Comparison of ENCODE assay signal across 13 cellular contexts in the genomic region with DNA sequence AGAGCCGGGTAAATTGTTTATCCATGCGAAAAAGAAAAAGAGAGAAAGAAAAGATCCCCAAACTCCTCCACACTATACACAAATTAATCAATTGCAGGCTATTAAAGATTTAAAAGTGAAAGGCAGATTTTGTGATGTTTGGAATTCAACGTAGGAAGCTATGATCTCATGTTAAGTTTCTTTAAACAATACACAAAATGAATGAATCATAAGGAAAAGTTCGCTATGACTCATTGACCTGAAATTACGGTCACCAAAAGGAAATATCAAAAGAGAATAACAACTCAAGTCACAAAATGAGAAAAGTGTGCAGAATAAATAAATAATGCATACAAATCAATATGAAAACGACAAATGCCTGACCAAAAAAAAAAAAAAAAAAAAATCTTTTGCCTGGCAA. TPM values are rescaled to one million over a fixed set of nuclear protein-coding genes. Genes with fewer than 3 reads are reported as not detected.
A peak's percentile ranks its signal among the peaks of the same experiment; 100 is the strongest.
DNase-seq lines count a peak whose midpoint lies in the region; ATAC-seq, FAIRE-seq and TF ChIP-seq lines count a peak whose summit lies in the region.
"Had no signal": no experiment of that assay in that cellular context is flagged by ENCODE, and none has a peak within 500 bp of the region (broad histone marks: within the 10 kb centered on the region; RNA-seq: fewer than 3 reads in every experiment).

No MANE protein-coding gene starts in this region.

- no peaks in the 10 kb centered on the region for H4K20me1 ChIP-seq in astrocyte (ENCODE audit: insufficient read depth, low read length)

- H3K9ac ChIP-seq in astrocyte (ENCODE audit: low read length) = no peak overlapping the region

- FAIRE-seq in astrocyte (lab: Jason Lieb, UNC) = no peak
- FAIRE-seq in GM19239 (lab: Jason Lieb, UNC) = no peak

- peak overlapping the region; percentile 58 for H3K27ac ChIP-seq in astrocyte (ENCODE audit: low read depth, low read length)
- no peak overlapping the region for H3K27ac ChIP-seq in prostate gland
- H3K27ac ChIP-seq: colonic mucosa, SK-N-MC had no signal

- peak overlapping the region; percentile 60 for H3K4me2 ChIP-seq in astrocyte (ENCODE audit: low read length)

- H3K27ac Mint-ChIP-seq in astrocyte (ENCODE audit: unreplicated experiment) (peak overlapping the region; percentile 19), mesothelial cell of epicardium (peak overlapping the region; percentile 63)

- H3K4me3 Mint-ChIP-seq in astrocyte (ENCODE audit: unreplicated experiment) = no peak overlapping the region
- no peak overlapping the region for H3K4me3 Mint-ChIP-seq in mesothelial cell of epicardium

- H3K4me1 Mint-ChIP-seq in astrocyte (ENCODE audit: low read depth, unreplicated experiment) = peaks cover 8% of the 10 kb centered on the region
- peaks cover 50% of the 10 kb centered on the region for H3K4me1 Mint-ChIP-seq in mesothelial cell of epicardium

- H3K27me3 Mint-ChIP-seq in astrocyte (ENCODE audit: low read depth, unreplicated experiment) (peaks cover 5% of the 10 kb centered on the region), mesothelial cell of epicardium (ENCODE audit: low read depth) (no peaks in the 10 kb centered on the region)

- H3K36me3 ChIP-seq in astrocyte (ENCODE audit: insufficient read depth, low read length) (no peaks in the 10 kb centered on the region), prostate gland (no peaks in the 10 kb centered on the region)
- H3K36me3 ChIP-seq: colonic mucosa, stomach had no signal

- H3K4me3 ChIP-seq in astrocyte (ENCODE audit: insufficient read depth, low read depth, low read length) = no peak overlapping the region
- no peak overlapping the region for H3K4me3 ChIP-seq in prostate gland
- H3K4me3 ChIP-seq: colonic mucosa, SK-N-MC, stomach had no signal

- H2AFZ ChIP-seq in astrocyte (ENCODE audit: low read depth, low read length) = no peak overlapping the region

- intact Hi-C loops in prostate gland (cut with DNase I) = no loop called here

- no peaks in the 10 kb centered on the region for H3K27me3 ChIP-seq in astrocyte (ENCODE audit: insufficient read depth, low read length)
- no peaks in the 10 kb centered on the region for H3K27me3 ChIP-seq in prostate gland (replicated peaks; ENCODE audit: insufficient read depth)
- H3K27me3 ChIP-seq: colonic mucosa, stomach had no signal

- peaks cover 11% of the 10 kb centered on the region for H3K4me1 ChIP-seq in astrocyte (ENCODE audit: insufficient read depth, low read length)
- H3K4me1 ChIP-seq in prostate gland (replicated peaks) = peaks cover 6% of the 10 kb centered on the region

- H3K9me3 ChIP-seq in astrocyte (ENCODE audit: insufficient read depth, low read depth, low read length) (no peaks in the 10 kb centered on the region), prostate gland (no peaks in the 10 kb centered on the region)
- H3K9me3 ChIP-seq: colonic mucosa, stomach had no signal

- DNase-seq in Daoy (ENCODE audit: low read depth) (peak; percentile 4), HT1080 (ENCODE audit: low read depth) (peak; percentile 78), astrocyte (ENCODE audit: low read depth) (peak; percentile 75), mesothelial cell of epicardium (ENCODE audit: low spot score in 2 of 2, unreplicated experiment in 2 of 2) (no peak), prostate gland (ENCODE audit: low spot score) (no peak), kidney glomerular epithelial cell (lab: John Stamatoyannopoulos, UW) (no peak), GM19239 (ENCODE audit: insufficient read length, low spot score) (no peak)
- DNase-seq: colonic mucosa, hypothalamus, stomach had no signal

- H3K36me3 Mint-ChIP-seq in astrocyte (ENCODE audit: low read depth, unreplicated experiment) (no peaks in the 10 kb centered on the region), mesothelial cell of epicardium (peaks cover 12% of the 10 kb centered on the region)

- no peaks in the 10 kb centered on the region for H3K9me3 Mint-ChIP-seq in astrocyte (ENCODE audit: unreplicated experiment)
- H3K9me3 Mint-ChIP-seq in mesothelial cell of epicardium = peaks cover 7% of the 10 kb centered on the region

- no peaks in the 10 kb centered on the region for H3K79me2 ChIP-seq in astrocyte (ENCODE audit: insufficient read depth, low read length)

- ATAC-seq in HG03159 (IDR thresholded peaks at IDR 0.05; ENCODE audit: unreplicated experiment) = no peak

- TF ChIP-seq CTCF in astrocyte (IDR thresholded peaks at IDR 0.05; ENCODE audit: insufficient read depth, low read depth, low read length) = no peak
- no peak for TF ChIP-seq CTCF in mesothelial cell of epicardium (IDR thresholded peaks at IDR 0.05; ENCODE audit: unreplicated experiment)
- no peak for TF ChIP-seq CTCF in prostate gland (IDR thresholded peaks at IDR 0.05)

- TF ChIP-seq POLR2A in prostate gland (IDR thresholded peaks at IDR 0.05) = no peak

- WGBS in prostate gland = 60% methylated on average over 6 of the region's 6 CpGs

RNA-seq across cellular contexts. Expression of a gene that starts 28.6 kb away (rescaled TPM):
- not detected in 2 replicates for total RNA-seq in Daoy (2014; rRNA removed; shearing (Covaris generic))
- not detected in 2 replicates for total RNA-seq in HT1080 (2014; rRNA removed; shearing (Covaris generic))
- not detected in 2 replicates for polyA plus RNA-seq in HT1080 (2015; cell fraction: cytosol; rRNA removed)
- not detected in 2 replicates for polyA plus RNA-seq in HT1080 (2015; cell fraction: nucleus; rRNA removed)
- not detected in 2 replicates for total RNA-seq in astrocyte
- total RNA-seq in mesothelial cell of epicardium = not detected in 3 replicates
- total RNA-seq in prostate gland = not detected
- total RNA-seq: G401 had no signal

Comparison
In these comparisons a context has a peak if more than half of its experiments do, and no peak if none do; other contexts are left out.
1. DNase-seq: peak in Daoy (single experiment), HT1080 (single experiment) and astrocyte (single experiment); none in mesothelial cell of epicardium (0 of 2), prostate gland (single experiment), kidney glomerular epithelial cell (single experiment) and GM19239 (single experiment).